10 cellular contexts compared by ENCODE assay signal in genomic region chr11:78562398-78562797, GRCh38. TPM values are rescaled to one million over a fixed set of nuclear protein-coding genes. Genes with fewer than 3 reads are reported as not detected.
A peak's percentile ranks its signal among the peaks of the same experiment; 100 is the strongest.
DNase-seq lines count a peak whose midpoint lies in the region; ATAC-seq and TF ChIP-seq lines count a peak whose summit lies in the region.
"Had no signal": no experiment of that assay in that cellular context is flagged by ENCODE, and none has a peak within 500 bp of the region (broad histone marks: within the 10 kb centered on the region; RNA-seq: fewer than 3 reads in every experiment).

No MANE protein-coding gene starts in this region.

- peaks cover 0 to 26% of the 10 kb centered on the region in 2 donors for H3K36me3 ChIP-seq in gastroesophageal sphincter
- peaks cover 0 to 10% (median 0%) of the 10 kb centered on the region in 4 donors for H3K36me3 ChIP-seq in transverse colon

- H3K9me3 Mint-ChIP-seq in activated CD8-positive, alpha-beta memory T cell treated with anti-CD3 and anti-CD28 coated beads, Interleukin-2, amount 10 ng/mL, durations not matched to agents 7 days and 5 days (ENCODE audit: low read depth) = no peaks in the 10 kb centered on the region

- H3K4me3 ChIP-seq in gastroesophageal sphincter (no peak overlapping the region), transverse colon (no peak overlapping the region)

- in situ Hi-C loops in transverse colon (cut with MboI; ENCODE audit: low pct_ligation_motif_present in 1 of 4, low pct_unique_long_range_greater_than_20kb in 1 of 4, low sequenced_read_pairs in 3 of 4) = loop anchor here (5.0 to 25.0 kb wide), 6 partner anchors 138 to 425 kb away; partner anchors contain the start of genes ALG8 (in 2 of the 4) and GAB2 (in 2 of the 4)

- CTCF ChIA-PET in activated CD8-positive, alpha-beta memory T cell treated with anti-CD3 and anti-CD28 coated beads, Interleukin-2, amount 10 ng/mL, durations not matched to agents 7 days and 5 days (lab: Charles Lee) = no interaction called here

- H3K4me3 Mint-ChIP-seq in activated CD8-positive, alpha-beta memory T cell treated with anti-CD3 and anti-CD28 coated beads, Interleukin-2, amount 10 ng/mL, durations not matched to agents 7 days and 5 days = no peak overlapping the region
- H3K4me3 Mint-ChIP-seq in T-helper 17 cell = no peak overlapping the region

- H3K4me1 ChIP-seq in gastroesophageal sphincter = peaks cover 0 to 40% (median 7%) of the 10 kb centered on the region in 3 donors
- peaks cover 9 to 37% (median 26%) of the 10 kb centered on the region in 4 donors for H3K4me1 ChIP-seq in transverse colon

- peaks cover 29% of the 10 kb centered on the region for H3K36me3 Mint-ChIP-seq in activated CD8-positive, alpha-beta memory T cell treated with anti-CD3 and anti-CD28 coated beads, Interleukin-2, amount 10 ng/mL, durations not matched to agents 7 days and 5 days
- peaks cover 5% of the 10 kb centered on the region for H3K36me3 Mint-ChIP-seq in T-helper 17 cell (ENCODE audit: low read depth)

- peak overlapping the region in 3 of 4 donors; percentile 35 to 45 (median 36) for H3K27ac ChIP-seq in gastroesophageal sphincter
- H3K27ac ChIP-seq in transverse colon = peak overlapping the region; percentile 57 to 69 (median 62)

- H3K27me3 ChIP-seq in gastroesophageal sphincter (no peaks in the 10 kb centered on the region), transverse colon (no peaks in the 10 kb centered on the region)
- H3K27me3 ChIP-seq: BE2C had no signal

- H3K27ac Mint-ChIP-seq in activated CD8-positive, alpha-beta memory T cell treated with anti-CD3 and anti-CD28 coated beads, Interleukin-2, amount 10 ng/mL, durations not matched to agents 7 days and 5 days = peak overlapping the region; percentile 42
- peak overlapping the region; percentile 75 for H3K27ac Mint-ChIP-seq in T-helper 17 cell

- TF ChIP-seq POLR2A in gastroesophageal sphincter (IDR thresholded peaks at IDR 0.05) (no peak), transverse colon (IDR thresholded peaks at IDR 0.05) (no peak)

- TF ChIP-seq EP300 in gastroesophageal sphincter (IDR thresholded peaks at IDR 0.05) (no peak), transverse colon (IDR thresholded peaks at IDR 0.05; ENCODE audit: low read depth) (no peak)

- H3K4me1 Mint-ChIP-seq in activated CD8-positive, alpha-beta memory T cell treated with anti-CD3 and anti-CD28 coated beads, Interleukin-2, amount 10 ng/mL, durations not matched to agents 7 days and 5 days = peaks cover 44% of the 10 kb centered on the region
- H3K4me1 Mint-ChIP-seq in T-helper 17 cell = peaks cover 24% of the 10 kb centered on the region

- 33 to 71% methylated on average over 1 to 3 of the region's 3 CpGs for WGBS in gastroesophageal sphincter (ENCODE audit: low coverage in 1 of 2), 2 donors
- 55 to 63% methylated on average over 1 to 3 of the region's 3 CpGs for WGBS in transverse colon (ENCODE audit: low coverage in 1 of 2), 2 donors

- H3K9me3 ChIP-seq in T-helper 17 cell (ENCODE audit: control insufficient read depth, low read length, poor library complexity, severe bottlenecking) (no peaks in the 10 kb centered on the region), gastroesophageal sphincter (no peaks in the 10 kb centered on the region), transverse colon (no peaks in the 10 kb centered on the region)
- H3K9me3 ChIP-seq: BE2C had no signal

- DNase-seq in activated CD8-positive, alpha-beta memory T cell treated with anti-CD3 and anti-CD28 coated beads, Interleukin-2, amount 10 ng/mL, durations not matched to agents 7 days and 5 days = no peak
- DNase-seq in activated CD8-positive, alpha-beta memory T cell treated with anti-CD3 and anti-CD28 coated beads, Interleukin-2, amount 50 U/mL, for 48 hours = no peak
- no peak for DNase-seq in T-helper 17 cell
- DNase-seq in transverse colon = no peak
- DNase-seq in GF-D8 (lab: John Stamatoyannopoulos, UW) = no peak
- DNase-seq: BE2C, NCI-H524 treated with DMSO at 0.1 percent for 48 hours had no signal

- TF ChIP-seq CTCF in gastroesophageal sphincter (IDR thresholded peaks at IDR 0.05) (no peak), transverse colon (IDR thresholded peaks at IDR 0.05) (no peak)

- H3K27me3 Mint-ChIP-seq in activated CD8-positive, alpha-beta memory T cell treated with anti-CD3 and anti-CD28 coated beads, Interleukin-2, amount 10 ng/mL, durations not matched to agents 7 days and 5 days = no peaks in the 10 kb centered on the region
- no peaks in the 10 kb centered on the region for H3K27me3 Mint-ChIP-seq in T-helper 17 cell

- ATAC-seq in activated CD8-positive, alpha-beta memory T cell treated with anti-CD3 and anti-CD28 coated beads, Interleukin-2, amount 10 ng/mL, durations not matched to agents 7 days and 5 days = no peak
- no peak for ATAC-seq in T-helper 17 cell
- no peak for ATAC-seq in gastroesophageal sphincter
- ATAC-seq in GM18861 (IDR thresholded peaks at IDR 0.05; ENCODE audit: unreplicated experiment) = no peak
- ATAC-seq in GM18498 (IDR thresholded peaks at IDR 0.05; ENCODE audit: unreplicated experiment) = no peak

- intact Hi-C loops in transverse colon (cut with DNase I; ENCODE audit: low total_unique reads) = no loop called here

RNA-seq across cellular contexts. Expression of gene NARS2, which starts 12.3 kb away (rescaled TPM):
- total RNA-seq in activated CD8-positive, alpha-beta memory T cell treated with anti-CD3 and anti-CD28 coated beads, Interleukin-2, amount 10 ng/mL, durations not matched to agents 7 days and 5 days = 10 to 100 TPM; 20.0 TPM
- 10 to 100 TPM in 1 of 2 donors, 1 to 10 TPM in 1; 6.6 to 10.7 TPM for total RNA-seq in T-helper 17 cell
- total RNA-seq in gastroesophageal sphincter = 10 to 100 TPM in 1 of 4 donors, 1 to 10 TPM in 3; 9.0 to 22.1 (median 9.2) TPM
- total RNA-seq in transverse colon = 10 to 100 TPM in 2 of 4 donors, 1 to 10 TPM in 2; 6.4 to 15.1 (median 10.4) TPM
